ENCODE assay signal across 19 cellular contexts in genomic region chr7:101208794-101209193, GRCh38. TPM values are rescaled to one million over a fixed set of nuclear protein-coding genes. Genes with fewer than 3 reads are reported as not detected.
DNase-seq lines count a peak whose midpoint lies in the region; TF ChIP-seq lines count a peak whose summit lies in the region.
"Had no signal": no experiment of that assay in that cellular context is flagged by ENCODE, and none has a peak within 500 bp of the region (broad histone marks: within the 10 kb centered on the region; RNA-seq: fewer than 3 reads in every experiment).

No MANE protein-coding gene starts in this region.

- CTCF ChIA-PET in HEK293 (lab: Yijun Ruan, JAX) (interaction anchor here (1.0 to 1.1 kb wide), 2 partner anchors 9 to 16 kb away, joined by 3 to 4 read pairs; partner anchors contain the start of genes PLOD3 and ZNHIT1), RWPE1 (lab: Yijun Ruan, JAX) (no interaction called here)

- POLR2A ChIA-PET in HEK293 (lab: Yijun Ruan, JAX) (interaction anchor here (0.6 to 1.3 kb wide), 2 partner anchors 9 to 62 kb away, joined by 5 to 10 read pairs; partner anchors contain the start of genes PLOD3 and ZNHIT1), RWPE1 (lab: Yijun Ruan, JAX; ENCODE audit: low non-redundant PET) (no interaction called here)

- H3K27me3 Mint-ChIP-seq in neural crest cell (ENCODE audit: low read depth): peaks cover 10% of the 10 kb centered on the region

- H3K27ac ChIP-seq in HEK293 (ENCODE audit: extremely low read depth, low read depth, low read length) (no peak overlapping the region), RWPE1 (peak overlapping the region; percentile 53)

- no peaks in the 10 kb centered on the region for H3K4me1 Mint-ChIP-seq in neural crest cell
- H3K4me1 Mint-ChIP-seq: H9 had no signal

- no peaks in the 10 kb centered on the region for H3K9me3 ChIP-seq in HEK293 (ENCODE audit: control insufficient read depth, insufficient read depth, low read depth, low read length)

- peaks cover 0 to 30% of the 10 kb centered on the region in 2 experiments; a peak in 2 of 3 replicates for H3K36me3 ChIP-seq in HEK293 (ENCODE audit: control insufficient read depth in 2 of 2, insufficient read depth in 1 of 2, low read length in 2 of 2)

- no peaks in the 10 kb centered on the region for H3K4me1 ChIP-seq in HEK293 (ENCODE audit: control insufficient read depth, insufficient read depth, low read length)

- H3K9me3 Mint-ChIP-seq in neural crest cell: no peaks in the 10 kb centered on the region
- H3K9me3 Mint-ChIP-seq: CD4-positive, alpha-beta memory T cell; H9; HFFc6 had no signal

- DNase-seq in RWPE1 (ENCODE audit: low spot score) (no peak), neural crest cell (ENCODE audit: low read depth, low spot score) (no peak), HuH-7 (ENCODE audit: low spot score) (no peak), islet precursor cell (no peak)
- no peak for DNase-seq in stimulated activated naive CD4-positive, alpha-beta T cell treated with Interleukin-2 at 50 U/mL for 16 hours (lab: John Stamatoyannopoulos, UW)
- DNase-seq: C1 segment of cervical spinal cord; Calu3; CD4-positive, alpha-beta memory T cell; COR-L47; DMS53; DMS79 treated with DMSO at 0.1 percent for 48 hours; GF-D8; H9; HFFc6 had no signal

- H3K36me3 Mint-ChIP-seq in neural crest cell (ENCODE audit: low read depth): no peaks in the 10 kb centered on the region

- TF ChIP-seq CTCF in HEK293 (tag by site-specific recombination; IDR thresholded peaks at IDR 0.05) (no peak), RWPE1 (conservative IDR thresholded peaks at IDR 0.05; ENCODE audit: low read depth) (no peak), neural crest cell (conservative IDR thresholded peaks at IDR 0.05) (no peak)

- peak overlapping the region; percentile 50 for H3K27ac Mint-ChIP-seq in neural crest cell (ENCODE audit: unreplicated experiment)
- H3K27ac Mint-ChIP-seq: CD4-positive, alpha-beta memory T cell; HFFc6 had no signal

- H3K4me3 ChIP-seq in HEK293 (ENCODE audit: low read depth, low read length): no peak overlapping the region

- no peak overlapping the region for H3K4me3 Mint-ChIP-seq in neural crest cell
- H3K4me3 Mint-ChIP-seq: CD4-positive, alpha-beta memory T cell; H9; HFFc6 had no signal

TF ChIP-seq in HEK293, 187 proteins besides CTCF, POLR2A, EP300 and RAD21:
- TF ChIP-seq ZNF221 (tag by site-specific recombination; IDR thresholded peaks at IDR 0.05; ENCODE audit: borderline replicate concordance): no peak
- TF ChIP-seq ZNF600 (tag by site-specific recombination; IDR thresholded peaks at IDR 0.05): peak; percentile 69

RNA-seq across cellular contexts. Expression of gene MOGAT3, which starts 8.0 kb away (rescaled TPM):
- total RNA-seq in neural crest cell: not detected in 2 replicates
- total RNA-seq: A172; A673; Calu3; CD4-positive, alpha-beta memory T cell; Daoy; G401; HFFc6 had no signal

RNA-seq across cellular contexts. Expression of gene PLOD3, which starts 8.6 kb away (rescaled TPM):
- 86.9 and 98.0 TPM in 2 replicates for total RNA-seq in neural crest cell

RNA-seq across cellular contexts. Expression of gene ZNHIT1, which starts 9.2 kb away (rescaled TPM):
- total RNA-seq in neural crest cell: 53.3 and 53.7 TPM in 2 replicates

RNA-seq across cellular contexts. Expression of gene NAT16, which starts 28.7 kb away (rescaled TPM):
- total RNA-seq in neural crest cell: 0.70 and 1.7 TPM in 2 replicates
- total RNA-seq: A673; Calu3; CD4-positive, alpha-beta memory T cell; Daoy; G401; HFFc6 had no signal

RNA-seq across cellular contexts. Expression of gene CLDN15, which starts 28.8 kb away (rescaled TPM):
- 9.1 and 10.4 TPM in 2 replicates for total RNA-seq in neural crest cell
